11 cellular contexts compared by ENCODE assay signal in the genomic region with DNA sequence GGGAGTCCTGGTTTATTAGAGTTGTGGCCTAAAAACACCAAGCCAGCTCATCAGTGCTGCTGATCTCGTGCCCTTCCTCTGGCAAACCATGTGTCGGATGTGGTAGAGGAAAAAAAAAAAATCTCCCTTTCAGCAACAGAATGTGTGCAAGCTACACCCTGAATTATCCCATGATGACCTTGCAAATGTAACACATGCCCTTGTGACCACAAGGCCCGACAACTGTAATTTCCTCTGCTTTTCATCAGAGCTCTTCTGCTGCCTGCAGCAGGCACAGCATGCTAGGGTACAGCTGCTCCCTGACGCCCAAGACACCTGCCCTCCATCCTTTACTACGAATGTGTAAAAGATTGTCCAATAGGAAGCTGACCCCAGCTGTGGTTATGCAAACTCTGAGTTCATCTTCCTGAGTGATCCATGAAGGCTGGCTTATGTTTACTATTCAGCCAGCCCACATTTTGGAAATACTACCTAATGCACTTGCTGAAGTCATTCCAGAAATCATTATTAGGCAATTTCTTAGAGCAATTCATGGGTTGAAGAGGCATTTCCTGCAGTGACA. TPM values are rescaled to one million over a fixed set of nuclear protein-coding genes. Genes with fewer than 3 reads are reported as not detected.
DNase-seq lines count a peak whose midpoint lies in the region; ATAC-seq and TF ChIP-seq lines count a peak whose summit lies in the region.
"Had no signal": no experiment of that assay in that cellular context is flagged by ENCODE, and none has a peak within 500 bp of the region (broad histone marks: within the 10 kb centered on the region; RNA-seq: fewer than 3 reads in every experiment).

No MANE protein-coding gene starts in this region.

- peak; percentile 72 for DNase-seq in AG09319 (ENCODE audit: extremely low read depth, low read depth)
- DNase-seq in HL-60 (ENCODE audit: low read depth in 1 of 2, low spot score in 1 of 2): peak; percentile 84 to 87
- no peak for DNase-seq in left cardiac atrium
- no peak for DNase-seq in spleen
- no peak for DNase-seq in Calu3
- DNase-seq in NOMO-1 (lab: John Stamatoyannopoulos, UW; ENCODE audit: unreplicated experiment in 2 of 2): no peak
- DNase-seq: activated CD4-positive, alpha-beta T cell treated with anti-CD3 and anti-CD28 coated beads, Interleukin-2, amount 10 ng/mL, durations not matched to agents 7 days and 5 days; NCI-H524 had no signal

- H3K4me3 ChIP-seq in HL-60 (replicated peaks; ENCODE audit: insufficient read depth, low read length) (no peak overlapping the region), spleen (no peak overlapping the region)
- H3K4me3 ChIP-seq: body of pancreas had no signal

- no peaks in the 10 kb centered on the region for H3K4me1 Mint-ChIP-seq in Calu3 (ENCODE audit: low read depth, unreplicated experiment)

- no TSS peak for BruUV-seq in Calu3 (replicated peaks; lab: Mats Ljungman, UMichigan)

- CTCF ChIA-PET in Calu3 (lab: Charles Lee): no interaction called here

- intact Hi-C loops in left cardiac atrium (cut with DNase I) (no loop called here), spleen (cut with DNase I; ENCODE audit: low total_unique reads) (no loop called here), Calu3 (cut with micrococcal nuclease; ENCODE audit: unreplicated experiment) (no loop called here)

- 5 to 27% (median 10%) methylated on average over 5 of the region's 5 CpGs for WGBS in spleen, 5 donors

- no peaks in the 10 kb centered on the region for H3K36me3 Mint-ChIP-seq in Calu3 (ENCODE audit: insufficient read depth, unreplicated experiment)

- peak overlapping the region; percentile 60 for H3K27ac ChIP-seq in HL-60 (replicated peaks)
- peak overlapping the region in 4 of 8 donors; percentile 19 to 40 (median 34) for H3K27ac ChIP-seq in spleen

- H3K27me3 ChIP-seq in HL-60 (ENCODE audit: insufficient read depth, poor library complexity, severe bottlenecking): no peaks in the 10 kb centered on the region
- no peaks in the 10 kb centered on the region for H3K27me3 ChIP-seq in spleen (replicated peaks in 1 of 7)
- H3K27me3 ChIP-seq: body of pancreas had no signal

- ATAC-seq in SK-N-SH treated with all-trans-retinoic acid at 6 μM for 48 hours (peak; percentile 55), left cardiac atrium (peak; percentile 61 to 73), GM19035 (IDR thresholded peaks at IDR 0.05; ENCODE audit: unreplicated experiment) (no peak)
- ATAC-seq: body of pancreas had no signal

- H3K27ac Mint-ChIP-seq in Calu3 (ENCODE audit: unreplicated experiment): no peak overlapping the region
- H3K27ac Mint-ChIP-seq: activated CD4-positive, alpha-beta T cell treated with anti-CD3 and anti-CD28 coated beads, Interleukin-2, amount 10 ng/mL, durations not matched to agents 7 days and 5 days had no signal

- TF ChIP-seq POLR2A in spleen (IDR thresholded peaks at IDR 0.05): no peak

- H3K9me3 ChIP-seq in spleen: peaks cover 0 to 6% (median 0%) of the 10 kb centered on the region in 8 donors
- H3K9me3 ChIP-seq: body of pancreas had no signal

- H3K36me3 ChIP-seq in spleen: no peaks in the 10 kb centered on the region

- peaks cover 0 to 15% (median 10%) of the 10 kb centered on the region in 6 donors for H3K4me1 ChIP-seq in spleen
- H3K4me1 ChIP-seq: body of pancreas had no signal

- TF ChIP-seq CTCF in AG09319 (IDR thresholded peaks at IDR 0.05; ENCODE audit: low read depth, low read length) (no peak), HL-60 (IDR thresholded peaks at IDR 0.05; ENCODE audit: insufficient read depth, low read length) (no peak), spleen (IDR thresholded peaks at IDR 0.05 in 8 of 11, conservative IDR thresholded peaks at IDR 0.05 in 3 of 11) (no peak), Calu3 (IDR thresholded peaks at IDR 0.05; ENCODE audit: unreplicated experiment) (no peak)

- H3K4me3 Mint-ChIP-seq in Calu3 (ENCODE audit: low read depth, unreplicated experiment): no peak overlapping the region
- H3K4me3 Mint-ChIP-seq: activated CD4-positive, alpha-beta T cell treated with anti-CD3 and anti-CD28 coated beads, Interleukin-2, amount 10 ng/mL, durations not matched to agents 7 days and 5 days had no signal

- no peaks in the 10 kb centered on the region for H3K27me3 Mint-ChIP-seq in Calu3 (ENCODE audit: unreplicated experiment)
- H3K27me3 Mint-ChIP-seq: activated CD4-positive, alpha-beta T cell treated with anti-CD3 and anti-CD28 coated beads, Interleukin-2, amount 10 ng/mL, durations not matched to agents 7 days and 5 days had no signal

- H3K9me3 Mint-ChIP-seq in Calu3 (ENCODE audit: low read depth, unreplicated experiment): no peaks in the 10 kb centered on the region

TF ChIP-seq in SK-N-SH treated with all-trans-retinoic acid at 6 μM for 48 hours, 23 proteins besides CTCF, POLR2A, EP300 and RAD21 (continues in another document):
- no peak for TF ChIP-seq TOX (CRISPR knock-in tag; IDR thresholded peaks at IDR 0.05; ENCODE audit: borderline replicate concordance)
- TF ChIP-seq RARB (CRISPR knock-in tag; IDR thresholded peaks at IDR 0.05): no peak
- no peak for TF ChIP-seq BACH2 (CRISPR knock-in tag; IDR thresholded peaks at IDR 0.05; ENCODE audit: borderline replicate concordance)
- TF ChIP-seq SNAI2 (CRISPR knock-in tag; IDR thresholded peaks at IDR 0.05): no peak
- TF ChIP-seq TCF4 (CRISPR knock-in tag; IDR thresholded peaks at IDR 0.05; ENCODE audit: borderline replicate concordance): no peak
- TF ChIP-seq ZFP3 (CRISPR knock-in tag; IDR thresholded peaks at IDR 0.05): no peak
- TF ChIP-seq GLIS3 (CRISPR knock-in tag; IDR thresholded peaks at IDR 0.05): no peak
- no peak for TF ChIP-seq ZNF565 (CRISPR knock-in tag; conservative IDR thresholded peaks at IDR 0.05; ENCODE audit: low read depth)
- no peak for TF ChIP-seq ESRRG (CRISPR knock-in tag; IDR thresholded peaks at IDR 0.05)
- TF ChIP-seq ISL1 (CRISPR knock-in tag; IDR thresholded peaks at IDR 0.05): no peak
- TF ChIP-seq CSRNP3 (CRISPR knock-in tag; IDR thresholded peaks at IDR 0.05): no peak
- no peak for TF ChIP-seq CREB5 (CRISPR knock-in tag; IDR thresholded peaks at IDR 0.05; ENCODE audit: low read depth)
- no peak for TF ChIP-seq ZFP30 (CRISPR knock-in tag; IDR thresholded peaks at IDR 0.05)
- TF ChIP-seq, protein P1, sequence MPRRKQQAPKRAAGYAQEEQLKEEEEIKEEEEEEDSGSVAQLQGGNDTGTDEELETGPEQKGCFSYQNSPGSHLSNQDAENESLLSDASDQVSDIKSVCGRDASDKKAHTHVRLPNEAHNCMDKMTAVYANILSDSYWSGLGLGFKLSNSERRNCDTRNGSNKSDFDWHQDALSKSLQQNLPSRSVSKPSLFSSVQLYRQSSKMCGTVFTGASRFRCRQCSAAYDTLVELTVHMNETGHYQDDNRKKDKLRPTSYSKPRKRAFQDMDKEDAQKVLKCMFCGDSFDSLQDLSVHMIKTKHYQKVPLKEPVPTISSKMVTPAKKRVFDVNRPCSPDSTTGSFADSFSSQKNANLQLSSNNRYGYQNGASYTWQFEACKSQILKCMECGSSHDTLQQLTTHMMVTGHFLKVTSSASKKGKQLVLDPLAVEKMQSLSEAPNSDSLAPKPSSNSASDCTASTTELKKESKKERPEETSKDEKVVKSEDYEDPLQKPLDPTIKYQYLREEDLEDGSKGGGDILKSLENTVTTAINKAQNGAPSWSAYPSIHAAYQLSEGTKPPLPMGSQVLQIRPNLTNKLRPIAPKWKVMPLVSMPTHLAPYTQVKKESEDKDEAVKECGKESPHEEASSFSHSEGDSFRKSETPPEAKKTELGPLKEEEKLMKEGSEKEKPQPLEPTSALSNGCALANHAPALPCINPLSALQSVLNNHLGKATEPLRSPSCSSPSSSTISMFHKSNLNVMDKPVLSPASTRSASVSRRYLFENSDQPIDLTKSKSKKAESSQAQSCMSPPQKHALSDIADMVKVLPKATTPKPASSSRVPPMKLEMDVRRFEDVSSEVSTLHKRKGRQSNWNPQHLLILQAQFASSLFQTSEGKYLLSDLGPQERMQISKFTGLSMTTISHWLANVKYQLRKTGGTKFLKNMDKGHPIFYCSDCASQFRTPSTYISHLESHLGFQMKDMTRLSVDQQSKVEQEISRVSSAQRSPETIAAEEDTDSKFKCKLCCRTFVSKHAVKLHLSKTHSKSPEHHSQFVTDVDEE (CRISPR knock-in tag; IDR thresholded peaks at IDR 0.05): no peak
- no peak for TF ChIP-seq PPARA (CRISPR knock-in tag; IDR thresholded peaks at IDR 0.05; ENCODE audit: borderline replicate concordance)
- TF ChIP-seq ARNTL (CRISPR knock-in tag; IDR thresholded peaks at IDR 0.05; ENCODE audit: borderline replicate concordance, low read depth): no peak

RNA-seq across cellular contexts. Expression of gene BNC2, which starts 14.6 kb away (rescaled TPM):
- 10 to 100 TPM; 55.1 to 100.0 TPM for total RNA-seq in left cardiac atrium
- 1 to 10 TPM in 5 of 7 donors, under 1 TPM in 2; 0.34 to 4.3 (median 2.6) TPM for total RNA-seq in spleen
- polyA plus RNA-seq in spleen: under 1 TPM; 0.07 to 0.58 (median 0.30) TPM
- total RNA-seq in Calu3 (2022): not detected in 2 replicates
- total RNA-seq: activated CD4-positive, alpha-beta T cell treated with anti-CD3 and anti-CD28 coated beads, Interleukin-2, amount 10 ng/mL, durations not matched to agents 7 days and 5 days had no signal

Comparison
In these comparisons a context has a peak if more than half of its experiments do, and no peak if none do; other contexts are left out.
1. DNase-seq: peak in AG09319 (single experiment) and HL-60 (2 of 2); none in left cardiac atrium (single experiment), spleen (single experiment), Calu3 (single experiment) and NOMO-1 (0 of 2).
2. RNA of gene BNC2, which starts 14.6 kb away (total RNA-seq): 55.1 to 100.0 TPM in left cardiac atrium; 0.34 to 4.3 TPM in spleen and not detected in Calu3; every median in the first group is over 10 times any median in the second.